In the genomic region with DNA sequence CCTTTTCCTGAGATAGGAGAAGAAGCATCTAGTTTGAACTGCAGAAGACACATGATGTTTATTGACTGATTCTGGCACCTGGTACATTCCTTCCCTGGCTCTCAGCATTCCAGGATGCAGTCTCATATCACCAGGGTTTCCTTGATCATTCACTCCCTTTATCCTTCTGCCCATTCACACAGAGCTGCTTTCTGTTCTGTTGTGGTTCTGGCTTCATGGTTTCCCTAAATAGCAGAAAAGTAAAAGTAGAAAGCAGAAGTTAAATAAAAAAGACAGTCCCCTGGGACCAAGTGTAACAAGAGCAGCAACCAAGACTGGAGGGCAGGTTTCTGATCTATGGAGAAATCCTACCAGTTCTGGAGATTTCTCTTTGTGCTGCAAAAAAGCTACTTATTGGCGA, we compare ENCODE assay signal across 17 cellular contexts. TPM values are rescaled to one million over a fixed set of nuclear protein-coding genes. Genes with fewer than 3 reads are reported as not detected.
A peak's percentile ranks its signal among the peaks of the same experiment; 100 is the strongest.
DNase-seq lines count a peak whose midpoint lies in the region; ATAC-seq and TF ChIP-seq lines count a peak whose summit lies in the region.
"Had no signal": no experiment of that assay in that cellular context is flagged by ENCODE, and none has a peak within 500 bp of the region (broad histone marks: within the 10 kb centered on the region; RNA-seq: fewer than 3 reads in every experiment).

No MANE protein-coding gene starts in this region.

- TF ChIP-seq POLR2A in adrenal gland (IDR thresholded peaks at IDR 0.05), result no peak

- 38 to 62% (median 60%) methylated on average over 1 of the region's 1 CpG for WGBS in adrenal gland, 4 donors

- H3K4me3 ChIP-seq in adrenal gland, result no peak overlapping the region

- no peak for TF ChIP-seq CTCF in adrenal gland (IDR thresholded peaks at IDR 0.05)

- peak; percentile 58 for ATAC-seq in GM18861 (IDR thresholded peaks at IDR 0.05; ENCODE audit: unreplicated experiment)
- peak; percentile 74 for ATAC-seq in GM21786 (IDR thresholded peaks at IDR 0.05; ENCODE audit: unreplicated experiment)
- peak; percentile 55 for ATAC-seq in HG03571 (IDR thresholded peaks at IDR 0.05; ENCODE audit: unreplicated experiment)
- ATAC-seq in left colon, result no peak
- no peak for ATAC-seq in GM21390 (IDR thresholded peaks at IDR 0.05; ENCODE audit: unreplicated experiment)
- no peak for ATAC-seq in activated T-cell treated with anti-CD3 and anti-CD28 coated beads, Interleukin-2, amount 50 U/mL, for 72 hours (replicated peaks in 1 of 2)

- DNase-seq in islet precursor cell (peak; percentile 58), adrenal gland (no peak), left colon (no peak)
- no peak for DNase-seq in activated T-cell treated with anti-CD3 and anti-CD28 coated beads, Interleukin-2, amount 50 U/mL, for 72 hours
- DNase-seq: activated naive CD4-positive, alpha-beta T cell treated with anti-CD3 and anti-CD28 coated beads, Interleukin-2, amount 50 U/mL, for 16 hours; glutamatergic neuron; NCI-H69; T-helper 1 cell had no signal

- H3K27ac Mint-ChIP-seq in activated T-cell treated with anti-CD3 and anti-CD28 coated beads, Interleukin-2, amount 50 U/mL, for 72 hours, result no peak overlapping the region
- H3K27ac Mint-ChIP-seq: brain; dendritic cell treated with granulocyte-macrophage colony-stimulating factor and Interleukin-4, amounts not matched to agents 40 ng/mL and 50 ng/mL, for 4 days; mesothelial cell of epicardium had no signal

- no peaks in the 10 kb centered on the region for H3K4me1 ChIP-seq in adrenal gland (replicated peaks in 1 of 2)

- H3K9me3 ChIP-seq in adrenal gland (replicated peaks in 1 of 3), result no peaks in the 10 kb centered on the region

- H3K27me3 Mint-ChIP-seq in activated T-cell treated with anti-CD3 and anti-CD28 coated beads, Interleukin-2, amount 50 U/mL, for 72 hours (ENCODE audit: low read depth), result peaks cover 32% of the 10 kb centered on the region

- no peaks in the 10 kb centered on the region for H3K36me3 ChIP-seq in adrenal gland (replicated peaks in 1 of 2)

- H3K27ac ChIP-seq in adrenal gland, result no peak overlapping the region

- no peaks in the 10 kb centered on the region for H3K9me3 Mint-ChIP-seq in activated T-cell treated with anti-CD3 and anti-CD28 coated beads, Interleukin-2, amount 50 U/mL, for 72 hours
- H3K9me3 Mint-ChIP-seq: dendritic cell treated with granulocyte-macrophage colony-stimulating factor and Interleukin-4, amounts not matched to agents 40 ng/mL and 50 ng/mL, for 4 days; mesothelial cell of epicardium had no signal

- H3K27me3 ChIP-seq in adrenal gland, result peaks cover 4% of the 10 kb centered on the region

- no peak overlapping the region for H3K4me3 Mint-ChIP-seq in activated T-cell treated with anti-CD3 and anti-CD28 coated beads, Interleukin-2, amount 50 U/mL, for 72 hours
- H3K4me3 Mint-ChIP-seq: brain; dendritic cell treated with granulocyte-macrophage colony-stimulating factor and Interleukin-4, amounts not matched to agents 40 ng/mL and 50 ng/mL, for 4 days; mesothelial cell of epicardium had no signal

- intact Hi-C loops in adrenal gland (cut with DNase I) (no loop called here), left colon (cut with DNase I, micrococcal nuclease) (no loop called here)

- no peaks in the 10 kb centered on the region for H3K36me3 Mint-ChIP-seq in activated T-cell treated with anti-CD3 and anti-CD28 coated beads, Interleukin-2, amount 50 U/mL, for 72 hours (ENCODE audit: insufficient read depth in 2 of 2)
- H3K36me3 Mint-ChIP-seq: brain, mesothelial cell of epicardium had no signal

- no peaks in the 10 kb centered on the region for H3K4me1 Mint-ChIP-seq in activated T-cell treated with anti-CD3 and anti-CD28 coated beads, Interleukin-2, amount 50 U/mL, for 72 hours (ENCODE audit: low read depth)
- H3K4me1 Mint-ChIP-seq: brain, mesothelial cell of epicardium had no signal

RNA-seq across cellular contexts. Expression of a gene that starts 3.2 kb away (rescaled TPM):
- total RNA-seq in adrenal gland (not detected), left colon (not detected)
- not detected for polyA plus RNA-seq in adrenal gland
- total RNA-seq in activated T-cell treated with anti-CD3 and anti-CD28 coated beads, Interleukin-2, amount 50 U/mL, for 72 hours, result not detected
- total RNA-seq: epithelial cell of proximal tubule, MCF 10A, mesothelial cell of epicardium had no signal

RNA-seq across cellular contexts. Expression of a gene that starts 26.9 kb away (rescaled TPM):
- total RNA-seq in adrenal gland (not detected), left colon (not detected)
- polyA plus RNA-seq in adrenal gland, result not detected
- total RNA-seq in activated T-cell treated with anti-CD3 and anti-CD28 coated beads, Interleukin-2, amount 50 U/mL, for 72 hours, result not detected
- total RNA-seq: epithelial cell of proximal tubule, MCF 10A had no signal

RNA-seq across cellular contexts. Expression of a gene that starts 28.1 kb away (rescaled TPM):
- total RNA-seq in adrenal gland, result not detected
- polyA plus RNA-seq in adrenal gland, result not detected
- total RNA-seq in left colon, result not detected
- total RNA-seq in activated T-cell treated with anti-CD3 and anti-CD28 coated beads, Interleukin-2, amount 50 U/mL, for 72 hours, result not detected
- total RNA-seq: epithelial cell of proximal tubule, MCF 10A, mesothelial cell of epicardium had no signal

RNA-seq across cellular contexts. Expression of a gene that starts 44.3 kb away (rescaled TPM):
- total RNA-seq in adrenal gland (not detected), left colon (not detected)
- polyA plus RNA-seq in adrenal gland, result not detected
- not detected for total RNA-seq in activated T-cell treated with anti-CD3 and anti-CD28 coated beads, Interleukin-2, amount 50 U/mL, for 72 hours
- total RNA-seq: epithelial cell of proximal tubule, MCF 10A had no signal

Comparison
In these comparisons a context has a peak if more than half of its experiments do, and no peak if none do; other contexts are left out.
1. ATAC-seq: peak in GM18861 (single experiment), GM21786 (single experiment) and HG03571 (single experiment); none in left colon (single experiment), GM21390 (single experiment) and activated T-cell treated with anti-CD3 and anti-CD28 coated beads, Interleukin-2, amount 50 U/mL, for 72 hours (0 of 2).